18 cellular contexts compared by ENCODE assay signal in the genomic region with DNA sequence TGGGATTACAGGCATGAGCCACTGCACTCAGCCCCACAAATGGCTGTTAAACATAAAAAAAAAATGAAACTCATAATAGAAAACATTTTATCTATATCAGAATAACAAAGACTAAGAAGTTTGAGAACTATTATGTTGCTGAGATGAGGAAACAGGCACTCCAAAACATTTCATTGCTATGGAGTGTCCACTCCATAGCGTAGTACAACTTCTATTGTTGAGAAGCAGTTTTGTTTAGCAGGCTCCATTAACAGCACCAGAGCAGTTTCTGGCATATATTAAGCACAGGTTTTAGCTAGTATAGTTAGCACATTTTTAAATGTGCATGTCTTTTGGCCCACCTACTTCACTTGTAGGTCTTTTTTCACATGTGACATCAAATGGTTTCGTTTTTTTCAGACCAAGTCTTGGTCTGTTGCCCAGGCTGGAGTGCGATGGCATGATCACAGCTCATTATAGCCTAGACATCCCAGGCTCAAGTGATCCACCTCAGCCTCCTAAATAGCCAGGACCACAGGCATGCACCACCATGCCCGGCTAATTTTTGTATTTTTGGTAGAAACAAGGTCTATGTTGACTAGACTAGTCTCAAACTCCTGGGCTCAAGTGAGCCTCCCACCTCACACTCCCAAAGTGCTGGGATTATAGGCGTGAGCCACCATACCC. TPM values are rescaled to one million over a fixed set of nuclear protein-coding genes. Genes with fewer than 3 reads are reported as not detected.
DNase-seq lines count a peak whose midpoint lies in the region; ATAC-seq, FAIRE-seq and TF ChIP-seq lines count a peak whose summit lies in the region.
"Had no signal": no experiment of that assay in that cellular context is flagged by ENCODE, and none has a peak within 500 bp of the region (broad histone marks: within the 10 kb centered on the region; RNA-seq: fewer than 3 reads in every experiment).

No MANE protein-coding gene starts in this region.

- no peaks in the 10 kb centered on the region; the same call in 1 of the 2 replicates for H4K20me1 ChIP-seq in K562 (replicated peaks; ENCODE audit: control insufficient read depth, insufficient read depth, low read length)

- WGBS in heart left ventricle, 4 donors: 74 to 81% (median 77%) methylated on average over 5 of the region's 5 CpGs
- WGBS in K562 (ENCODE audit: insufficient coverage, low coverage, missing lambda C conversion rate): 98% methylated on average over 5 of the region's 5 CpGs
- 82 to 87% (median 84%) methylated on average over 5 of the region's 5 CpGs for WGBS in psoas muscle, 3 donors

- DNase-seq in heart left ventricle (no peak), right atrium auricular region (ENCODE audit: low spot score) (no peak), K562 (ENCODE audit: extremely low read depth in 1 of 4, low spot score in 3 of 4) (no peak), pons (ENCODE audit: low spot score) (no peak), psoas muscle (no peak)
- DNase-seq: ACHN; Calu3; CD4-positive, alpha-beta T cell; DMS79 treated with DMSO at 0.1 percent for 48 hours; Karpas-422; NCI-H1436; NCI-H2081 treated with DMSO at 0.1 percent for 48 hours; NCI-H446; NCI-H748 treated with DMSO at 0.1 percent for 48 hours; PC-3 had no signal

- H3K4me1 ChIP-seq in heart left ventricle: peaks cover 0 to 42% (median 17%) of the 10 kb centered on the region in 12 donors
- peaks cover 0 to 18% of the 10 kb centered on the region in 2 donors for H3K4me1 ChIP-seq in right atrium auricular region
- H3K4me1 ChIP-seq in HEK293 (ENCODE audit: control insufficient read depth, insufficient read depth, low read length): peaks cover 4% of the 10 kb centered on the region; the same call in 1 of the 2 replicates
- peaks cover 0 to 3% of the 10 kb centered on the region in 2 experiments; a peak in 1 of 5 replicates for H3K4me1 ChIP-seq in K562 (replicated peaks in 1 of 2; ENCODE audit: control insufficient read depth in 2 of 2, insufficient read depth in 2 of 2, low read length in 2 of 2)
- H3K4me1 ChIP-seq in psoas muscle: peaks cover 7% of the 10 kb centered on the region

- no peaks in the 10 kb centered on the region for H3K9me3 ChIP-seq in heart left ventricle
- no peaks in the 10 kb centered on the region for H3K9me3 ChIP-seq in right atrium auricular region
- no peaks in the 10 kb centered on the region for H3K9me3 ChIP-seq in HEK293 (ENCODE audit: control insufficient read depth, insufficient read depth, low read depth, low read length)
- H3K9me3 ChIP-seq in K562 (replicated peaks; ENCODE audit: control insufficient read depth, insufficient read depth, low read depth, low read length): no peaks in the 10 kb centered on the region
- H3K9me3 ChIP-seq in psoas muscle: no peaks in the 10 kb centered on the region

- intact Hi-C loops in heart left ventricle (cut with DNase I) (loop anchor here in 1 of 10 donors (10.0 kb wide), 1 partner anchor 166 kb away; no protein-coding TSS in a partner anchor), K562 (cut with micrococcal nuclease) (no loop called here), psoas muscle (cut with DNase I) (no loop called here)

- no peak for TF ChIP-seq EP300 in K562 (IDR thresholded peaks at IDR 0.05; ENCODE audit: low read length)

- ATAC-seq in heart left ventricle (peak in 3 of 4 donors; percentile 12 to 44 (median 28)), K562 (peak; percentile 17), HG02763 (IDR thresholded peaks at IDR 0.05; ENCODE audit: unreplicated experiment) (no peak), psoas muscle (no peak)
- ATAC-seq: PC-3 had no signal

- no peak for TF ChIP-seq RAD21 in K562 (CRISPR knock-in tag; conservative IDR thresholded peaks at IDR 0.05 in 1 of 2, IDR thresholded peaks at IDR 0.05 in 1 of 2)

- peaks cover 0 to 78% (median 59%) of the 10 kb centered on the region in 9 donors for H3K36me3 ChIP-seq in heart left ventricle
- peaks cover 33% of the 10 kb centered on the region for H3K36me3 ChIP-seq in right atrium auricular region
- peaks cover 33 to 73% of the 10 kb centered on the region in 2 experiments for H3K36me3 ChIP-seq in HEK293 (ENCODE audit: control insufficient read depth in 2 of 2, insufficient read depth in 1 of 2, low read length in 2 of 2)
- peaks cover 68% of the 10 kb centered on the region for H3K36me3 ChIP-seq in K562 (ENCODE audit: control insufficient read depth, insufficient read depth, low read length)
- H3K36me3 ChIP-seq in psoas muscle (ENCODE audit: insufficient read depth in 1 of 2, low read depth in 1 of 2): peaks cover 0 to 54% of the 10 kb centered on the region in 2 donors

- in situ Hi-C loops in K562 (cut with MboI): no loop called here

- H2AFZ ChIP-seq in K562 (ENCODE audit: low read depth, low read length): no peak overlapping the region

- TF ChIP-seq POLR2A in heart left ventricle (IDR thresholded peaks at IDR 0.05) (no peak), K562 (conservative IDR thresholded peaks at IDR 0.05) (no peak)

- no peak overlapping the region for H3K4me2 ChIP-seq in K562 (ENCODE audit: insufficient read depth, low read length)

- H3K4me3 ChIP-seq in heart left ventricle: no peak overlapping the region
- no peak overlapping the region for H3K4me3 ChIP-seq in right atrium auricular region
- H3K4me3 ChIP-seq in HEK293 (ENCODE audit: low read depth, low read length): no peak overlapping the region
- no peak overlapping the region for H3K4me3 ChIP-seq in K562
- no peak overlapping the region for H3K4me3 ChIP-seq in psoas muscle

- peaks cover 36% of the 10 kb centered on the region for H3K79me2 ChIP-seq in K562 (ENCODE audit: control insufficient read depth, insufficient read depth, low read length)

- H3K9me1 ChIP-seq in K562 (ENCODE audit: control insufficient read depth, insufficient read depth, low read length): no peaks in the 10 kb centered on the region

- TF ChIP-seq CTCF in heart left ventricle (IDR thresholded peaks at IDR 0.05): no peak
- no peak for TF ChIP-seq CTCF in right atrium auricular region (IDR thresholded peaks at IDR 0.05)
- no peak for TF ChIP-seq CTCF in HEK293 (tag by site-specific recombination; IDR thresholded peaks at IDR 0.05)
- TF ChIP-seq CTCF in K562 (IDR thresholded peaks at IDR 0.05 in 2 of 3, conservative IDR thresholded peaks at IDR 0.05 in 1 of 3; ENCODE audit: insufficient read depth in 2 of 3, low read depth in 1 of 3, low read length in 3 of 3): no peak
- no peak for TF ChIP-seq CTCF in psoas muscle (IDR thresholded peaks at IDR 0.05)

- POLR2A ChIA-PET in HEK293 (lab: Yijun Ruan, JAX) (interaction anchor here (4.2 kb wide), 1 partner anchor 42 kb away, joined by 38 read pairs; a partner anchor contains a TSS), K562 (lab: Yijun Ruan, JAX) (interaction anchor here (0.9 to 8.8 kb wide), 4 partner anchors 11 to 97 kb away, joined by 3 to 123 read pairs (median 4); a partner anchor contains a TSS)

- H3K27ac ChIP-seq in heart left ventricle (no peak overlapping the region), right atrium auricular region (peak overlapping the region in 1 of 2 donors; percentile 12), HEK293 (ENCODE audit: extremely low read depth, low read depth, low read length) (no peak overlapping the region), K562 (ENCODE audit: extremely low read depth, low read depth, low read length) (no peak overlapping the region), psoas muscle (no peak overlapping the region)

- CTCF ChIA-PET in HEK293 (lab: Yijun Ruan, JAX): interaction anchor here (0.6 kb wide), 1 partner anchor 335 kb away, joined by 3 read pairs; no protein-coding TSS in a partner anchor
- CTCF ChIA-PET in K562 (lab: Yijun Ruan, JAX; ENCODE audit: low intra/inter-chr PET ratio): no interaction called here

- no peak overlapping the region for H3K9ac ChIP-seq in K562 (ENCODE audit: insufficient read depth in 1 of 2, low read depth in 2 of 2, low read length in 2 of 2)

- BruUV-seq in K562 (replicated peaks; lab: Mats Ljungman, UMichigan): no TSS peak

- H3K27me3 ChIP-seq in heart left ventricle (no peaks in the 10 kb centered on the region), right atrium auricular region (no peaks in the 10 kb centered on the region), K562 (ENCODE audit: control insufficient read depth in 2 of 2, insufficient read depth in 2 of 2, low read length in 2 of 2) (no peaks in the 10 kb centered on the region), psoas muscle (ENCODE audit: insufficient read depth in 3 of 3, low read length in 2 of 3) (no peaks in the 10 kb centered on the region)

- no peak for FAIRE-seq in K562 (lab: Jason Lieb, UNC)
- FAIRE-seq: H54 had no signal

RNA-seq across cellular contexts. Expression of a gene that starts 5.8 kb away (rescaled TPM):
- 10 to 100 TPM; 28.5 to 67.5 (median 38.2) TPM for total RNA-seq in heart left ventricle
- polyA plus RNA-seq in heart left ventricle: 10 to 100 TPM; 46.8 to 88.9 TPM
- 10 to 100 TPM; 34.4 to 41.7 TPM for total RNA-seq in right atrium auricular region
- total RNA-seq in K562 (2011; cell fraction: chromatin; rRNA removed; ENCODE audit: low replicate concordance): 56.7 and 220 TPM in 2 replicates
- 58.0 and 74.9 TPM in 2 replicates for total RNA-seq in K562 (2011; cell fraction: nucleolus; rRNA removed)
- total RNA-seq in K562 (2011; cell fraction: nucleoplasm; rRNA removed): 99.8 and 119 TPM in 2 replicates
- total RNA-seq in K562 (2014; rRNA removed): 443 and 555 TPM in 2 replicates
- total RNA-seq in K562 (2014; rRNA removed; fragmentation: Illumina TruSeq; extraction: Trizol): 683 and 814 TPM in 2 replicates
- 521 and 540 TPM in 2 replicates for total RNA-seq in K562 (2015; rRNA removed; fragmentation: Illumina TruSeq; extraction: Trizol)
- total RNA-seq in K562 (2021): 283 and 309 TPM in 2 replicates
- 436 and 626 TPM in 2 replicates for polyA plus RNA-seq in K562 (2011; rRNA removed)
- polyA plus RNA-seq in K562 (2011; cell fraction: cytosol; rRNA removed): 63.6 and 149 TPM in 2 replicates
- 85.9 and 178 TPM in 2 replicates for polyA plus RNA-seq in K562 (2011; cell fraction: nucleus; rRNA removed)
- 459 and 564 TPM in 2 replicates for polyA plus RNA-seq in K562 (2012)
- 656 and 724 TPM in 2 replicates for polyA plus RNA-seq in K562 (2014; fragmentation: Illumina TruSeq; extraction: Trizol)
- 100 to 1,000 TPM; 596 to 814 TPM for polyA plus RNA-seq in K562 (2014; fragmentation: Nextera tagmentation; extraction: Ambion mirVana)
- 678 and 822 TPM in 2 replicates for polyA plus RNA-seq in K562 (2014; rRNA removed)
- polyA minus RNA-seq in K562 (2011; rRNA and poly(A)+ RNA removed): 292 and 352 TPM in 2 replicates
- polyA minus RNA-seq in K562 (2011; cell fraction: cytosol; rRNA and poly(A)+ RNA removed): 101 and 105 TPM in 2 replicates
- 42.4 and 123 TPM in 2 replicates for polyA minus RNA-seq in K562 (2011; cell fraction: nucleus; rRNA and poly(A)+ RNA removed)
- total RNA-seq in psoas muscle: 10 to 100 TPM; 14.9 to 27.2 (median 19.6) TPM
- polyA plus RNA-seq in psoas muscle: 10 to 100 TPM; 12.3 to 30.2 (median 27.4) TPM

RNA-seq across cellular contexts. Expression of a gene that starts 42.4 kb away (rescaled TPM):
- total RNA-seq in heart left ventricle (10 to 100 TPM; 10.8 to 29.1 (median 16.0) TPM), right atrium auricular region (10 to 100 TPM; 25.4 to 27.3 TPM), K562 (2014; rRNA removed) (47.6 and 50.3 TPM in 2 replicates), K562 (2014; rRNA removed; fragmentation: Illumina TruSeq; extraction: Trizol) (31.8 and 32.7 TPM in 2 replicates), K562 (2015; rRNA removed; fragmentation: Illumina TruSeq; extraction: Trizol) (43.9 and 51.1 TPM in 2 replicates), K562 (2021) (28.5 and 32.6 TPM in 2 replicates), psoas muscle (1 to 10 TPM; 3.5 to 8.4 (median 6.4) TPM)
- polyA plus RNA-seq in heart left ventricle (10 to 100 TPM in 1 of 2 donors, 1 to 10 TPM in 1; 9.8 to 15.1 TPM), K562 (2011; rRNA removed) (29.8 and 42.8 TPM in 2 replicates), K562 (2014; fragmentation: Illumina TruSeq; extraction: Trizol) (26.1 and 31.2 TPM in 2 replicates), K562 (2014; fragmentation: Nextera tagmentation; extraction: Ambion mirVana) (1 to 10 TPM; 5.9 to 6.9 TPM), K562 (2014; rRNA removed) (41.4 and 43.2 TPM in 2 replicates), psoas muscle (10 to 100 TPM in 1 of 3 donors, 1 to 10 TPM in 2; 5.2 to 10.7 (median 7.7) TPM)
- total RNA-seq in K562 (2011; cell fraction: chromatin; rRNA removed; ENCODE audit: low replicate concordance): 4.1 and 6.4 TPM in 2 replicates
- total RNA-seq in K562 (2011; cell fraction: nucleolus; rRNA removed): 7.8 and 9.5 TPM in 2 replicates
- total RNA-seq in K562 (2011; cell fraction: nucleoplasm; rRNA removed): 3.2 and 6.7 TPM in 2 replicates
- 11.3 and 11.5 TPM in 2 replicates for polyA plus RNA-seq in K562 (2011; cell fraction: cytosol; rRNA removed)
- 8.1 and 9.0 TPM in 2 replicates for polyA plus RNA-seq in K562 (2011; cell fraction: nucleus; rRNA removed)
- polyA plus RNA-seq in K562 (2012): 26.8 and 53.4 TPM in 2 replicates
- 13.2 and 14.1 TPM in 2 replicates for polyA minus RNA-seq in K562 (2011; rRNA and poly(A)+ RNA removed)
- polyA minus RNA-seq in K562 (2011; cell fraction: cytosol; rRNA and poly(A)+ RNA removed): 7.4 and 10.6 TPM in 2 replicates
- polyA minus RNA-seq in K562 (2011; cell fraction: nucleus; rRNA and poly(A)+ RNA removed): 6.9 and 11.6 TPM in 2 replicates

Comparison
In these comparisons a context has a peak if more than half of its experiments do, and no peak if none do; other contexts are left out.
1. ATAC-seq: peak in heart left ventricle (3 of 4) and K562 (single experiment); none in HG02763 (single experiment) and psoas muscle (0 of 4).